In the genomic region with DNA sequence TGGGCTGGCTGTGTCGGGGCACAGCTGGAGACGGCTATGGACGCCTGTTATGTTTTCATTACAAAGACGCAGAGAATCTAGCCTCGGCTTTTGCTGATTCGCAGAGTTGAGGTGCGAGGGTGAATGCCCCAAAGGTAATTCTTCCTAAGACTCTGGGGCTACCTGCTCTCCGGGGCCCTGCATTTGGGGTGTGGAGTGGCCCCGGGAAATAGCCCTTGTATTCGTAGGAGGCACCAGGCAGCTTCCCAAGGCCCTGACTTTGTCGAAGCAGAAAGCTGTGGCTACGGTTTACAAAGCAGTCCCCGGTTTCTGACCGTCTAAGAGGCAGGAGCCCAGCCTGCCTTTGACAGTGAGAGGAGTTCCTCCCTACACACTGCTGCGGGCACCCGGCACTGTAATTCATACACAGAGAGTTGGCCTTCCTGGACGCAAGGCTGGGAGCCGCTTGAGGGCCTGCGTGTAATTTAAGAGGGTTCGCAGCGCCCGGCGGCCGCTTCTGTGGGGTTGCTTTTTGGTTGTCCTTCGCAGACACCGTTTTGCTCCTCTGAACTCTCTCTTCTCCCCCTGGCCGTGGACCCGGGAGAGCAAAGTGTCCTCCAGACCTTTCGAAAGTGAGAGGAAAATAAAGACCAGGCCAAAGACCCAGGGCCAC, we compare ENCODE assay signal across 15 cellular contexts. TPM values are rescaled to one million over a fixed set of nuclear protein-coding genes. Genes with fewer than 3 reads are reported as not detected.
"Had no signal": no experiment of that assay in that cellular context is flagged by ENCODE, and none has a peak within 500 bp of the region (broad histone marks: within the 10 kb centered on the region; RNA-seq: fewer than 3 reads in every experiment).

No MANE protein-coding gene starts in this region.

- H3K4me3 Mint-ChIP-seq: activated naive CD8-positive, alpha-beta T cell treated with anti-CD3 and anti-CD28 coated beads for 36 hours; effector memory CD8-positive, alpha-beta T cell; naive thymus-derived CD8-positive, alpha-beta T cell had no signal

- H3K27me3 ChIP-seq: thyroid gland had no signal

- H3K4me1 ChIP-seq: pancreas, thyroid gland, uterus had no signal

- ATAC-seq: effector memory CD8-positive, alpha-beta T cell; naive thymus-derived CD8-positive, alpha-beta T cell; pancreas had no signal

- H3K27ac ChIP-seq: brain microvascular endothelial cell, pancreas, thyroid gland, uterus had no signal

- FAIRE-seq: pancreas had no signal

- H3K36me3 Mint-ChIP-seq: activated naive CD8-positive, alpha-beta T cell treated with anti-CD3 and anti-CD28 coated beads for 36 hours had no signal

- DNase-seq: activated naive CD8-positive, alpha-beta T cell treated with anti-CD3 and anti-CD28 coated beads for 36 hours; activated T-cell treated with anti-CD3 and anti-CD28 coated beads for 4 hours; brain microvascular endothelial cell; effector memory CD8-positive, alpha-beta T cell; hippocampal formation; thyroid gland; uterus had no signal

- H3K9me3 ChIP-seq: pancreas, thyroid gland, uterus had no signal

- H3K27ac Mint-ChIP-seq: effector memory CD8-positive, alpha-beta T cell; naive thymus-derived CD8-positive, alpha-beta T cell had no signal

- H3K9me3 Mint-ChIP-seq: activated naive CD8-positive, alpha-beta T cell treated with anti-CD3 and anti-CD28 coated beads for 36 hours had no signal

- H3K36me3 ChIP-seq: brain microvascular endothelial cell, pancreas, thyroid gland, uterus had no signal

- H3K4me3 ChIP-seq: lung, pancreas, thyroid gland, uterus had no signal

RNA-seq across cellular contexts. Expression of gene SHOX, which starts 1.9 kb away (rescaled TPM):
- total RNA-seq: activated CD8-positive, alpha-beta memory T cell treated with anti-CD3 and anti-CD28 coated beads for 36 hours; activated naive CD8-positive, alpha-beta T cell treated with anti-CD3 and anti-CD28 coated beads for 36 hours; epithelial cell of proximal tubule; glomerular endothelial cell; lung; mononuclear cell; naive thymus-derived CD8-positive, alpha-beta T cell; pancreas; T-helper 2 cell treated with Interferon-gamma antibody and Interleukin-4, amounts not matched to agents 100 ng/mL and 5 ng/mL, for 36 hours; thyroid gland; uterus had no signal
- polyA plus RNA-seq: lung; naive thymus-derived CD8-positive, alpha-beta T cell; pancreas had no signal
